3 cellular contexts compared by ENCODE assay signal in the genomic region with DNA sequence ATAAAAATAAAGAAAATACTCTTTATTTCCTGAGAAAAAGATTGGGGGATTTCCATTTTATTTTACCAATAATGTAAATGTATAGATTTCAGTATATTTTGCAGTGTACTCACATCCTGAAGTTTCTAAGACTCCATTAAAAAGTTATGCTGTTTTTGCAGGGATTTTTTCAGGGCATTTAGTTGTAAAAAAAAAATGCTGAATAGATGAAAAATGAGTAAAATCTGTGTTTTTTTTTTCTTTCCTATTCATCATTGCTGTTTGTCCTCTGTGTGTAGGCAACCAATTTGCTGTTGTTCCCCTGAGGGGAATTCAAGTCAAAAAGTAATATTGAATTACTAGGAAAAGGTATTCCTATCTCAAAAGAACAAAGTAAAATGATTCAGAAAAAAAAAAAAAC.
A peak's percentile ranks its signal among the peaks of the same experiment; 100 is the strongest.
TF ChIP-seq lines count a peak whose summit lies in the region.

No MANE protein-coding gene starts in this region.

TF ChIP-seq in A549, 52 proteins besides CTCF, POLR2A, EP300 and RAD21 (continued from another document):
- no peak for TF ChIP-seq ELK1 (IDR thresholded peaks at IDR 0.05; ENCODE audit: low read depth, low read length)

TF ChIP-seq in IMR-90, 13 proteins besides CTCF, POLR2A, EP300 and RAD21:
- TF ChIP-seq RCOR1 (IDR thresholded peaks at IDR 0.05; ENCODE audit: insufficient replicate concordance, low read length): no peak
- TF ChIP-seq MAFK (IDR thresholded peaks at IDR 0.05; ENCODE audit: low read depth, low read length): peak; percentile 73
- no peak for TF ChIP-seq CHD1 (IDR thresholded peaks at IDR 0.05; ENCODE audit: low read depth, low read length)
- TF ChIP-seq SMC3 (IDR thresholded peaks at IDR 0.05; ENCODE audit: low read depth, low read length): no peak
- no peak for TF ChIP-seq NFE2L2 (IDR thresholded peaks at IDR 0.05; ENCODE audit: low read depth, low read length)
- TF ChIP-seq MAZ (IDR thresholded peaks at IDR 0.05; ENCODE audit: borderline replicate concordance, low read depth, low read length): no peak
- TF ChIP-seq, protein P1, sequence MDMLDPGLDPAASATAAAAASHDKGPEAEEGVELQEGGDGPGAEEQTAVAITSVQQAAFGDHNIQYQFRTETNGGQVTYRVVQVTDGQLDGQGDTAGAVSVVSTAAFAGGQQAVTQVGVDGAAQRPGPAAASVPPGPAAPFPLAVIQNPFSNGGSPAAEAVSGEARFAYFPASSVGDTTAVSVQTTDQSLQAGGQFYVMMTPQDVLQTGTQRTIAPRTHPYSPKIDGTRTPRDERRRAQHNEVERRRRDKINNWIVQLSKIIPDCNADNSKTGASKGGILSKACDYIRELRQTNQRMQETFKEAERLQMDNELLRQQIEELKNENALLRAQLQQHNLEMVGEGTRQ (IDR thresholded peaks at IDR 0.05; ENCODE audit: low read depth, low read length): no peak
- TF ChIP-seq FOS (IDR thresholded peaks at IDR 0.05; ENCODE audit: low read depth, low read length): no peak
TF ChIP-seq in IMR-90: peak in this region for 1.

TF ChIP-seq in K562, 482 proteins besides CTCF, POLR2A, EP300 and RAD21 (continued from another document):
- TF ChIP-seq MAFG (tag; conservative IDR thresholded peaks at IDR 0.05): 0 out of 2 replicates have a peak, but pooled peaks have one; percentile 23
- no peak for TF ChIP-seq ZNF311 (CRISPR knock-in tag; IDR thresholded peaks at IDR 0.05)
- TF ChIP-seq CHCHD3 (CRISPR knock-in tag; IDR thresholded peaks at IDR 0.05): no peak
- peak; percentile 71 for TF ChIP-seq ZNF316 (IDR thresholded peaks at IDR 0.05)
- no peak for TF ChIP-seq ZEB2 (IDR thresholded peaks at IDR 0.05)
- no peak for TF ChIP-seq SMARCE1 (IDR thresholded peaks at IDR 0.05)
- TF ChIP-seq MAFF (IDR thresholded peaks at IDR 0.05; ENCODE audit: low read length): peak; percentile 17; the same call in 1 of the 2 replicates
- TF ChIP-seq ZNF175 (CRISPR knock-in tag; IDR thresholded peaks at IDR 0.05; ENCODE audit: low read depth): no peak
- TF ChIP-seq CBX2 (IDR thresholded peaks at IDR 0.05; ENCODE audit: insufficient read depth, low read length, poor library complexity, severe bottlenecking): no peak
- no peak for TF ChIP-seq ELK1 (CRISPR knock-in tag; IDR thresholded peaks at IDR 0.05)
- no peak for TF ChIP-seq HINFP (tag; conservative IDR thresholded peaks at IDR 0.05; ENCODE audit: low read depth)
TF ChIP-seq in K562: peak in this region for 3.
